8 cellular contexts compared by ENCODE assay signal in the genomic region with DNA sequence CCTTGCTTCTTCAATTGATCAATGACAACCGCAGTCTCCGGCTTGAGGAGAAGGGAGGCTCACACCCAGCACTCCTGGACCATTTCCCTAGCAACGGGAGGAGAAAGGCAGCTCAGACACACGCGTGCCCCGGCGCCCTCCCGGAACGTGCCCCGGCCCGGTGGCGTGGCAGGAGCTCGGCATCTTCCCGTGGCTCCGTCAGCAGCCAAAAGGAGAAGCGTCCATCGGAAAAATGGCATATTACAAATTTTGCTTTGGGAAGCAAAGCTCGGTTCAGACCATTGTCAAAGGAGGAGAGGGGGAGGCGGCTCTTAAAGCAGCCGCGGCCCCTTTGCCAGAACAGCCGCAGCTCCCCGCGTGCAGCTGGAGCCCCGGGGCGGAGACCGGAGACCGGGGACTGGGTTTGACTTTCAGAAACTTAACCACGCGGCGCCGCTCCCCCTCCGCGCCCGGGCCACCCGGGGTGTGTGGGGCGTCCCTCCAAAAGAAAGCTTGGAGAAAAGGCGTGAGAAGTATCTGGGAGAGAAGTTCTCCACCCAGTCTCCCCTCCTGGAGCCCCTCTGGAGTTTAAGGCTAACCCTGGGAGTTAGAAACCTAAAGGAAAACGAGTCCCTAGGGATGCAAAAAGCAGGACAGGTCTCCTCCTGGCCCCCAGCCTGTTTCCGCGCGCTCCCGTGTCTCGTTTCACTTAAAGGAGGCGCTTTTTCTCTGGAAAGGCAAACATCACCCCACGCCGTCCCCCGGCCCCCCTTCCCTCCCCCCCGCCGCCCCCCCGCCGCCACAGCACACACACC. TPM values are rescaled to one million over a fixed set of nuclear protein-coding genes. Genes with fewer than 3 reads are reported as not detected.
DNase-seq lines count a peak whose midpoint lies in the region; ATAC-seq, FAIRE-seq and TF ChIP-seq lines count a peak whose summit lies in the region.

No MANE protein-coding gene starts in this region.

- TF ChIP-seq CTCF in cardiac fibroblast (IDR thresholded peaks at IDR 0.05; ENCODE audit: low read depth, low read length) (no peak), smooth muscle cell (IDR thresholded peaks at IDR 0.05; ENCODE audit: borderline replicate concordance, insufficient read depth, poor library complexity, severe bottlenecking) (no peak), RWPE1 (conservative IDR thresholded peaks at IDR 0.05; ENCODE audit: low read depth) (no peak)

- no peaks in the 10 kb centered on the region for H3K4me1 ChIP-seq in smooth muscle cell (ENCODE audit: low read depth)

- H3K4me3 ChIP-seq in cardiac fibroblast (replicated peaks in 1 of 2; ENCODE audit: low read depth in 2 of 2, low read length in 2 of 2) (peak overlapping the region; percentile 39 to 53), smooth muscle cell (peak overlapping the region; percentile 62)

- H3K79me2 ChIP-seq in smooth muscle cell (ENCODE audit: low read depth), result no peaks in the 10 kb centered on the region

- peak overlapping the region; percentile 90 for H2AFZ ChIP-seq in smooth muscle cell (ENCODE audit: low read depth)

- 1% methylated on average over 43 of the region's 52 CpGs for WGBS in smooth muscle cell (ENCODE audit: low lambda C conversion rate)

- no peak for TF ChIP-seq POLR2A in H54 (IDR thresholded peaks at IDR 0.05; ENCODE audit: low read depth, low read length)

- ATAC-seq in GM21737 (IDR thresholded peaks at IDR 0.05; ENCODE audit: unreplicated experiment), result no peak

- no peaks in the 10 kb centered on the region for H4K20me1 ChIP-seq in smooth muscle cell (ENCODE audit: low read depth)

- POLR2A ChIA-PET in RWPE1 (lab: Yijun Ruan, JAX; ENCODE audit: low non-redundant PET), result no interaction called here

- H3K27ac ChIP-seq in smooth muscle cell (ENCODE audit: low read depth) (no peak overlapping the region), RWPE1 (no peak overlapping the region)

- H3K4me2 ChIP-seq in smooth muscle cell, result peak overlapping the region; percentile 96

- peaks cover 63% of the 10 kb centered on the region for H3K27me3 ChIP-seq in smooth muscle cell (ENCODE audit: low read depth)

- H3K9me3 ChIP-seq in smooth muscle cell (replicated peaks; ENCODE audit: low read depth), result no peaks in the 10 kb centered on the region

- no peaks in the 10 kb centered on the region for H3F3A ChIP-seq in smooth muscle cell (ENCODE audit: low read depth)

- no peaks in the 10 kb centered on the region for H3K36me3 ChIP-seq in smooth muscle cell (ENCODE audit: low read depth)

- DNase-seq in H54 (ENCODE audit: insufficient read length, low spot score), result peak; percentile 6
- peak; percentile 52 for DNase-seq in NCI-H446 treated with DMSO at 0.1 percent for 48 hours (lab: John Stamatoyannopoulos, UW)
- peak; percentile 29 to 56 for DNase-seq in cardiac fibroblast (ENCODE audit: low read depth in 2 of 2)
- peak; percentile 66 for DNase-seq in inferior parietal cortex (ENCODE audit: extremely low spot score)
- no peak for DNase-seq in smooth muscle cell (lab: John Stamatoyannopoulos, UW; ENCODE audit: unreplicated experiment)
- no peak for DNase-seq in RWPE1 (ENCODE audit: low spot score)
- DNase-seq in A172 (ENCODE audit: low spot score), result no peak

- H3K9ac ChIP-seq in smooth muscle cell (ENCODE audit: low read depth), result no peak overlapping the region

- CTCF ChIA-PET in RWPE1 (lab: Yijun Ruan, JAX), result interaction anchor here (0.7 kb wide), 1 partner anchor 159 kb away, joined by 3 read pairs; no protein-coding TSS in a partner anchor

- no peak for FAIRE-seq in H54 (lab: Jason Lieb, UNC)

RNA-seq across cellular contexts. Expression of a gene that starts 0.5 kb away (rescaled TPM):
- not detected in 2 replicates for total RNA-seq in smooth muscle cell
- polyA plus RNA-seq in smooth muscle cell, result 0.58 TPM in 1 of 2 replicates, not detected in the other
- 0.62 and 3.3 TPM in 2 replicates for total RNA-seq in A172 (2014; rRNA removed; shearing (Covaris generic))

Comparison
In these comparisons a context has a peak if more than half of its experiments do, and no peak if none do; other contexts are left out.
1. DNase-seq: peak in H54 (single experiment), NCI-H446 treated with DMSO at 0.1 percent for 48 hours (single experiment), cardiac fibroblast (2 of 2) and inferior parietal cortex (single experiment); none in smooth muscle cell (single experiment), RWPE1 (single experiment) and A172 (single experiment).